Comparison of ENCODE assay signal across 31 cellular contexts in genomic region chr1:117600325-117600916, GRCh38. TPM values are rescaled to one million over a fixed set of nuclear protein-coding genes. Genes with fewer than 3 reads are reported as not detected.
DNase-seq lines count a peak whose midpoint lies in the region; ATAC-seq and TF ChIP-seq lines count a peak whose summit lies in the region.
"Had no signal": no experiment of that assay in that cellular context is flagged by ENCODE, and none has a peak within 500 bp of the region (broad histone marks: within the 10 kb centered on the region; RNA-seq: fewer than 3 reads in every experiment).

No MANE protein-coding gene starts in this region.

- CTCF ChIA-PET in MCF 10A (lab: Yijun Ruan, JAX): no interaction called here

- peaks cover 26 to 35% of the 10 kb centered on the region in 2 donors for H3K4me1 ChIP-seq in gastrocnemius medialis
- H3K4me1 ChIP-seq: BE2C, HAP-1 had no signal

- H3K27ac Mint-ChIP-seq in activated T-cell treated with anti-CD3 and anti-CD28 coated beads, Interleukin-2, amount 50 U/mL, for 24 hours: no peak overlapping the region
- no peak overlapping the region for H3K27ac Mint-ChIP-seq in MCF 10A (ENCODE audit: low read depth, unreplicated experiment)
- H3K27ac Mint-ChIP-seq: CD14-positive monocyte; CD8-positive, alpha-beta memory T cell; GM23338; HFFc6 had no signal

- H3K4me3 ChIP-seq in coronary artery: no peak overlapping the region
- peak overlapping the region in 2 of 4 donors; percentile 3 to 23 for H3K4me3 ChIP-seq in gastrocnemius medialis
- H3K4me3 ChIP-seq: GM12878, GM23338, HAP-1 had no signal

- no peaks in the 10 kb centered on the region for H3K9me3 ChIP-seq in gastrocnemius medialis
- H3K9me3 ChIP-seq: BE2C, HAP-1, SK-N-SH had no signal

- no peak for TF ChIP-seq POLR2A in gastrocnemius medialis (IDR thresholded peaks at IDR 0.05)

- H3K9me3 Mint-ChIP-seq in activated T-cell treated with anti-CD3 and anti-CD28 coated beads, Interleukin-2, amount 50 U/mL, for 24 hours: no peaks in the 10 kb centered on the region
- H3K9me3 Mint-ChIP-seq in MCF 10A (ENCODE audit: unreplicated experiment): no peaks in the 10 kb centered on the region
- H3K9me3 Mint-ChIP-seq: CD8-positive, alpha-beta memory T cell; GM23338; HFFc6 had no signal

- no peak for TF ChIP-seq CTCF in coronary artery (IDR thresholded peaks at IDR 0.05)
- TF ChIP-seq CTCF in gastrocnemius medialis (IDR thresholded peaks at IDR 0.05 in 4 of 5, conservative IDR thresholded peaks at IDR 0.05 in 1 of 5): no peak
- TF ChIP-seq CTCF in MCF 10A (IDR thresholded peaks at IDR 0.05; ENCODE audit: unreplicated experiment): no peak

- peaks cover 2% of the 10 kb centered on the region for H3K36me3 Mint-ChIP-seq in activated T-cell treated with anti-CD3 and anti-CD28 coated beads, Interleukin-2, amount 50 U/mL, for 24 hours (ENCODE audit: low read depth)
- H3K36me3 Mint-ChIP-seq in MCF 10A (ENCODE audit: insufficient read depth, unreplicated experiment): no peaks in the 10 kb centered on the region
- H3K36me3 Mint-ChIP-seq: CD14-positive monocyte had no signal

- in situ Hi-C loops in gastrocnemius medialis (cut with MboI; ENCODE audit: low sequenced_read_pairs in 4 of 4): loop anchor here in 1 of 4 donors (10.0 kb wide), 1 partner anchor 236 kb away; the partner anchor contains the start of gene MAN1A2

- no TSS peak for BruUV-seq in MCF 10A (replicated peaks; lab: Mats Ljungman, UMichigan)

- ATAC-seq in left lobe of liver (peak; percentile 24), gastrocnemius medialis (peak; percentile 20 to 32)
- ATAC-seq: GM12878, GM23338 had no signal

- intact Hi-C loops in gastrocnemius medialis (cut with DNase I; ENCODE audit: low total_unique reads): loop anchor here (10.0 kb wide), 2 partner anchors 506 to 1364 kb away; no protein-coding TSS in a partner anchor
- intact Hi-C loops in MCF 10A (cut with micrococcal nuclease): no loop called here

- H3K36me3 ChIP-seq in gastrocnemius medialis: no peaks in the 10 kb centered on the region
- H3K36me3 ChIP-seq: BE2C, HAP-1 had no signal

- peaks cover 8% of the 10 kb centered on the region for H3K4me1 Mint-ChIP-seq in activated T-cell treated with anti-CD3 and anti-CD28 coated beads, Interleukin-2, amount 50 U/mL, for 24 hours (ENCODE audit: low read depth)
- no peaks in the 10 kb centered on the region for H3K4me1 Mint-ChIP-seq in MCF 10A (ENCODE audit: insufficient read depth, unreplicated experiment)

- DNase-seq in activated T-cell treated with anti-CD3 and anti-CD28 coated beads, Interleukin-2, amount 50 U/mL, for 24 hours: peak; percentile 16
- no peak for DNase-seq in activated T-cell treated with anti-CD3 and anti-CD28 coated beads, Interleukin-2, amount 50 U/mL, for 1 hour
- peak; percentile 41 for DNase-seq in coronary artery (ENCODE audit: low spot score)
- DNase-seq in left lobe of liver (ENCODE audit: low spot score): peak; percentile 39
- DNase-seq in gastrocnemius medialis: peak in 1 of 2 donors; percentile 17
- DNase-seq in cerebellar nuclear complex (lab: John Stamatoyannopoulos, UW): no peak
- no peak for DNase-seq in MCF 10A (ENCODE audit: unreplicated experiment)
- no peak for DNase-seq in OCI-M2 (lab: John Stamatoyannopoulos, UW; ENCODE audit: unreplicated experiment)
- DNase-seq: 8988T; ACHN; BE2C; CD8-positive, alpha-beta memory T cell; DMS 273 treated with DMSO at 0.1 percent for 48 hours; DMS79; EL; GDM1; HFFc6; KG1; NCI-H1048; NCI-H1694; NCI-H2081 treated with DMSO at 0.1 percent for 48 hours; NCI-H2171; NCI-H524; NCI-H774; SIG-M5; SK-N-SH had no signal

- H3K27me3 Mint-ChIP-seq in activated T-cell treated with anti-CD3 and anti-CD28 coated beads, Interleukin-2, amount 50 U/mL, for 24 hours: peaks cover 3% of the 10 kb centered on the region
- peaks cover 22% of the 10 kb centered on the region for H3K27me3 Mint-ChIP-seq in MCF 10A (ENCODE audit: insufficient read depth, unreplicated experiment)

- POLR2A ChIA-PET in MCF 10A (lab: Yijun Ruan, JAX): no interaction called here

- no peaks in the 10 kb centered on the region for H3K27me3 ChIP-seq in gastrocnemius medialis

- H3K27ac ChIP-seq in coronary artery: peak overlapping the region in 1 of 2 donors; percentile 43
- peak overlapping the region; percentile 87 to 90 (median 88) for H3K27ac ChIP-seq in gastrocnemius medialis
- H3K27ac ChIP-seq: RWPE1 had no signal

- no peak overlapping the region for H3K4me3 Mint-ChIP-seq in activated T-cell treated with anti-CD3 and anti-CD28 coated beads, Interleukin-2, amount 50 U/mL, for 24 hours
- H3K4me3 Mint-ChIP-seq in MCF 10A (ENCODE audit: unreplicated experiment): no peak overlapping the region
- H3K4me3 Mint-ChIP-seq: CD14-positive monocyte, GM23338, HFFc6 had no signal

RNA-seq across cellular contexts. Expression of gene TENT5C, which starts 5.4 kb away (rescaled TPM):
- total RNA-seq in left lobe of liver (2.4 TPM), gastrocnemius medialis (10 to 100 TPM in 1 of 4 donors, 1 to 10 TPM in 3; 2.3 to 21.8 (median 6.4) TPM), MCF 10A (2022) (0.05 TPM in 1 of 2 replicates, not detected in the other)

Comparison
In these comparisons a context has a peak if more than half of its experiments do, and no peak if none do; other contexts are left out.
1. DNase-seq: peak in activated T-cell treated with anti-CD3 and anti-CD28 coated beads, Interleukin-2, amount 50 U/mL, for 24 hours (single experiment), coronary artery (single experiment) and left lobe of liver (single experiment); none in activated T-cell treated with anti-CD3 and anti-CD28 coated beads, Interleukin-2, amount 50 U/mL, for 1 hour (single experiment), cerebellar nuclear complex (0 of 2), MCF 10A (single experiment) and OCI-M2 (single experiment).